9 cellular contexts compared by ENCODE assay signal in the genomic region with DNA sequence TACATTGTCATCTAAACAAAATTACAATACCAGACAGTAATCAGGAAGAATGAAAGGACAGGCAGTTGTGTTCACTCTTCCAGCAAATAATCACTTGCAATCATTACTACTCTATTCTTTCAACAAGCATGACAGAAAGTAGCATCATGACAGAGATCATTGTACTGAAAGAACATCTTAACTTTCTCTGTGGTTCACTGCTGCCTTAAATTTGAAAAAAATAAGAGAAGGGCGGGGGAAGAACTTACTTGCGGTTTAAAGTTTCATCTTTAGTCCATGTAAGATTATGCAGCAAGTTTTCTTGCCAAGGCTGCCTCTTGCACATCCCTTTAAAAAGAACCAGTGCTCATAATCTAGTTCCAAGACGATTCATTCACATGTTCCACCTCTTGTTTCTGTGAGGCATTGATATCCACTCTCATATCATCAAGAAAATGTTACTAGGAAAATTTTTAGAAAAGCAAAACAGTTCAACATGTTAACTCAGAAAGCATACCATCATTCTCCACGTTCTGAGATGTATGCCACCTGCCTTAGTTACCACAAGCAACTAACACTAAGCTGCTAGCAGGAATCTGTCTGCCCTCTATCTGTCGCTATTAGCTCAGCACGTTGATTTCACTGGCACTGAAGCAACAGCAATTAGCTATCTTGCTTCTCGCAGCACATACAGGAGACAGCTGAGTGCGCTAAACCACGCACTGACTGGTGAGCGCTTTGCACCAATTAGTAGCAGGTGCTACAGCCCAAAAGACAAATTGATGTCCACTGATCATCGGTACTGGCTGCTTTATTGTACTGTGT. TPM values are rescaled to one million over a fixed set of nuclear protein-coding genes. Genes with fewer than 3 reads are reported as not detected.
DNase-seq lines count a peak whose midpoint lies in the region; ATAC-seq and TF ChIP-seq lines count a peak whose summit lies in the region.
"Had no signal": no experiment of that assay in that cellular context is flagged by ENCODE, and none has a peak within 500 bp of the region (broad histone marks: within the 10 kb centered on the region; RNA-seq: fewer than 3 reads in every experiment).

Gene PCDH15 (minus strand): TSS at position 555 of the 804 bp plus-strand sequence. CDS start 136,969 bp downstream, outside the sequence.

- H3K27me3 ChIP-seq in GM23338 (ENCODE audit: insufficient read depth) = no peaks in the 10 kb centered on the region
- H3K27me3 ChIP-seq in esophagus muscularis mucosa = peaks cover 0 to 4% (median 0%) of the 10 kb centered on the region in 4 donors
- H3K27me3 ChIP-seq in parathyroid adenoma (ENCODE audit: control insufficient read depth, insufficient read depth, low read length) = no peaks in the 10 kb centered on the region

- no peaks in the 10 kb centered on the region for H3K9me3 Mint-ChIP-seq in GM23338

- H3K4me1 ChIP-seq in GM23338 (ENCODE audit: insufficient read depth) (peaks cover 15% of the 10 kb centered on the region; the same call in 1 of the 2 replicates), esophagus muscularis mucosa (peaks cover 0 to 5% (median 2%) of the 10 kb centered on the region in 4 donors), parathyroid adenoma (peaks cover 3% of the 10 kb centered on the region)

- TF ChIP-seq EP300 in esophagus muscularis mucosa (IDR thresholded peaks at IDR 0.05) = no peak

- H3K27me3 Mint-ChIP-seq in GM23338 (ENCODE audit: insufficient read depth, low read depth, poor library complexity) = no peaks in the 10 kb centered on the region

- H3K36me3 Mint-ChIP-seq in GM23338 (ENCODE audit: low read depth) = no peaks in the 10 kb centered on the region

- H3K27ac ChIP-seq in GM23338 (ENCODE audit: low read depth) (no peak within 1 kb of the TSS), esophagus muscularis mucosa (replicated peaks in 1 of 4) (no peak within 1 kb of the TSS), parathyroid adenoma (no peak within 1 kb of the TSS)
- H3K27ac ChIP-seq: skin epidermis had no signal

- 13% methylated on average over 11 of the region's 11 CpGs for WGBS in esophagus muscularis mucosa

- no peaks in the 10 kb centered on the region for H3K9me2 ChIP-seq in GM23338 (ENCODE audit: insufficient read depth)

- no peak for TF ChIP-seq POLR2A in esophagus muscularis mucosa (IDR thresholded peaks at IDR 0.05; ENCODE audit: low read depth)

- peak; percentile 61 to 82 for TF ChIP-seq CTCF in GM23338 (conservative IDR thresholded peaks at IDR 0.05; ENCODE audit: low read depth in 2 of 2)
- peak in 2 of 3 experiments; percentile 4 to 17 for TF ChIP-seq CTCF in esophagus muscularis mucosa (IDR thresholded peaks at IDR 0.05)
- peak; percentile 28 for TF ChIP-seq CTCF in parathyroid adenoma (IDR thresholded peaks at IDR 0.05)

- H3K9me3 ChIP-seq in esophagus muscularis mucosa (no peaks in the 10 kb centered on the region), parathyroid adenoma (ENCODE audit: control insufficient read depth, low read length) (no peaks in the 10 kb centered on the region)

- H3K4me2 ChIP-seq in GM23338 (no peak within 1 kb of the TSS), parathyroid adenoma (ENCODE audit: low read length) (peak within 1 kb of the TSS; percentile 3)

- DNase-seq in GM23338 (ENCODE audit: low spot score) = peak; percentile 80
- DNase-seq in NCI-H748 (lab: John Stamatoyannopoulos, UW; ENCODE audit: unreplicated experiment) = peak; percentile 96
- DNase-seq in esophagus muscularis mucosa (ENCODE audit: extremely low spot score) = no peak
- DNase-seq in NCI-H2029 (lab: John Stamatoyannopoulos, UW) = no peak

- H3K4me3 ChIP-seq in GM23338 (no peak within 1 kb of the TSS), esophagus muscularis mucosa (no peak within 1 kb of the TSS), parathyroid adenoma (ENCODE audit: low read depth, low read length) (peak within 1 kb of the TSS; percentile 8)
- H3K4me3 ChIP-seq: skin epidermis had no signal

- no peak within 1 kb of the TSS for H3K27ac Mint-ChIP-seq in GM23338

- intact Hi-C loops in esophagus muscularis mucosa (cut with DNase I) = no loop called here

- ATAC-seq in GM23338 (peak; percentile 100), GM19467 (IDR thresholded peaks at IDR 0.05; ENCODE audit: unreplicated experiment) (no peak), HG02973 (IDR thresholded peaks at IDR 0.05; ENCODE audit: unreplicated experiment) (no peak)
- ATAC-seq in activated CD4-positive, CD25-positive, alpha-beta regulatory T cell treated with anti-CD3 and anti-CD28 coated beads, Interleukin-2, amount 50 U/mL, for 24 hours = no peak

- no peaks in the 10 kb centered on the region for H3F3A ChIP-seq in GM23338 (replicated peaks; ENCODE audit: low read depth)

- peaks cover 10% of the 10 kb centered on the region for H3K4me1 Mint-ChIP-seq in GM23338

- H2AFZ ChIP-seq in GM23338 = no peak within 1 kb of the TSS
- peak within 1 kb of the TSS; percentile 60 for H2AFZ ChIP-seq in parathyroid adenoma

- no peak within 1 kb of the TSS for H3K9ac ChIP-seq in parathyroid adenoma

- H3K79me2 ChIP-seq in GM23338 (replicated peaks; ENCODE audit: insufficient read depth) (no peaks in the 10 kb centered on the region), parathyroid adenoma (no peaks in the 10 kb centered on the region)

- no peak within 1 kb of the TSS for H3K4me3 Mint-ChIP-seq in GM23338

- no peaks in the 10 kb centered on the region for H4K20me1 ChIP-seq in GM23338 (replicated peaks; ENCODE audit: insufficient read depth)

- H3K36me3 ChIP-seq in GM23338 (ENCODE audit: insufficient read depth) = no peaks in the 10 kb centered on the region
- no peaks in the 10 kb centered on the region for H3K36me3 ChIP-seq in esophagus muscularis mucosa
- H3K36me3 ChIP-seq in parathyroid adenoma (ENCODE audit: control insufficient read depth, insufficient read depth, low read length) = no peaks in the 10 kb centered on the region

TF ChIP-seq in GM23338, 12 proteins besides CTCF, POLR2A, EP300 and RAD21 (continues in another document):
- TF ChIP-seq JUNB (IDR thresholded peaks at IDR 0.05; ENCODE audit: unreplicated experiment) (no peak), POLR2AphosphoS5 (IDR thresholded peaks at IDR 0.05; ENCODE audit: low read depth) (no peak), ZNF114 (CRISPR knock-in tag; IDR thresholded peaks at IDR 0.05) (no peak), EZH2phosphoT487 (IDR thresholded peaks at IDR 0.05; ENCODE audit: unreplicated experiment) (no peak), ZNF331 (CRISPR knock-in tag; IDR thresholded peaks at IDR 0.05; ENCODE audit: low read depth) (no peak), EZH2 (IDR thresholded peaks at IDR 0.05; ENCODE audit: low read depth, unreplicated experiment) (no peak), STAT1 (IDR thresholded peaks at IDR 0.05; ENCODE audit: unreplicated experiment) (no peak), NANOG (IDR thresholded peaks at IDR 0.05; ENCODE audit: borderline replicate concordance) (no peak)
- TF ChIP-seq, protein P1, sequence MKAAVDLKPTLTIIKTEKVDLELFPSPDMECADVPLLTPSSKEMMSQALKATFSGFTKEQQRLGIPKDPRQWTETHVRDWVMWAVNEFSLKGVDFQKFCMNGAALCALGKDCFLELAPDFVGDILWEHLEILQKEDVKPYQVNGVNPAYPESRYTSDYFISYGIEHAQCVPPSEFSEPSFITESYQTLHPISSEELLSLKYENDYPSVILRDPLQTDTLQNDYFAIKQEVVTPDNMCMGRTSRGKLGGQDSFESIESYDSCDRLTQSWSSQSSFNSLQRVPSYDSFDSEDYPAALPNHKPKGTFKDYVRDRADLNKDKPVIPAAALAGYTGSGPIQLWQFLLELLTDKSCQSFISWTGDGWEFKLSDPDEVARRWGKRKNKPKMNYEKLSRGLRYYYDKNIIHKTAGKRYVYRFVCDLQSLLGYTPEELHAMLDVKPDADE (IDR thresholded peaks at IDR 0.05) = no peak
- TF ChIP-seq, protein P2, sequence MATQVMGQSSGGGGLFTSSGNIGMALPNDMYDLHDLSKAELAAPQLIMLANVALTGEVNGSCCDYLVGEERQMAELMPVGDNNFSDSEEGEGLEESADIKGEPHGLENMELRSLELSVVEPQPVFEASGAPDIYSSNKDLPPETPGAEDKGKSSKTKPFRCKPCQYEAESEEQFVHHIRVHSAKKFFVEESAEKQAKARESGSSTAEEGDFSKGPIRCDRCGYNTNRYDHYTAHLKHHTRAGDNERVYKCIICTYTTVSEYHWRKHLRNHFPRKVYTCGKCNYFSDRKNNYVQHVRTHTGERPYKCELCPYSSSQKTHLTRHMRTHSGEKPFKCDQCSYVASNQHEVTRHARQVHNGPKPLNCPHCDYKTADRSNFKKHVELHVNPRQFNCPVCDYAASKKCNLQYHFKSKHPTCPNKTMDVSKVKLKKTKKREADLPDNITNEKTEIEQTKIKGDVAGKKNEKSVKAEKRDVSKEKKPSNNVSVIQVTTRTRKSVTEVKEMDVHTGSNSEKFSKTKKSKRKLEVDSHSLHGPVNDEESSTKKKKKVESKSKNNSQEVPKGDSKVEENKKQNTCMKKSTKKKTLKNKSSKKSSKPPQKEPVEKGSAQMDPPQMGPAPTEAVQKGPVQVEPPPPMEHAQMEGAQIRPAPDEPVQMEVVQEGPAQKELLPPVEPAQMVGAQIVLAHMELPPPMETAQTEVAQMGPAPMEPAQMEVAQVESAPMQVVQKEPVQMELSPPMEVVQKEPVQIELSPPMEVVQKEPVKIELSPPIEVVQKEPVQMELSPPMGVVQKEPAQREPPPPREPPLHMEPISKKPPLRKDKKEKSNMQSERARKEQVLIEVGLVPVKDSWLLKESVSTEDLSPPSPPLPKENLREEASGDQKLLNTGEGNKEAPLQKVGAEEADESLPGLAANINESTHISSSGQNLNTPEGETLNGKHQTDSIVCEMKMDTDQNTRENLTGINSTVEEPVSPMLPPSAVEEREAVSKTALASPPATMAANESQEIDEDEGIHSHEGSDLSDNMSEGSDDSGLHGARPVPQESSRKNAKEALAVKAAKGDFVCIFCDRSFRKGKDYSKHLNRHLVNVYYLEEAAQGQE (IDR thresholded peaks at IDR 0.05; ENCODE audit: unreplicated experiment) = no peak

RNA-seq across cellular contexts. Expression of gene PCDH15, which starts in this region (rescaled TPM):
- total RNA-seq in GM23338 (2014; rRNA removed; shearing (Covaris generic)) = 0.31 and 0.66 TPM in 2 replicates
- polyA plus RNA-seq in GM23338 (2016; fragmentation: Nextera tagmentation; extraction: Ambion mirVana) = 0.29 and 0.45 TPM in 2 replicates
- total RNA-seq in esophagus muscularis mucosa = under 1 TPM in 2 of 4 donors, not detected in 2; 0.13 to 0.50 TPM

Comparison
In these comparisons a context has a peak if more than half of its experiments do, and no peak if none do; other contexts are left out.
1. Peak in DNase-seq and ATAC-seq in GM23338; RNA of the gene not detected or under 1 TPM.
2. CTCF ChIP-seq: peak in every context shown above with its lines; median percentile 72 in GM23338; 28 in parathyroid adenoma; 10 in esophagus muscularis mucosa.